In genomic region chr2:210225461-210225798, GRCh38 we compare ENCODE assay signal across 10 cellular contexts. TPM values are rescaled to one million over a fixed set of nuclear protein-coding genes. Genes with fewer than 3 reads are reported as not detected.
DNase-seq lines count a peak whose midpoint lies in the region; ATAC-seq, FAIRE-seq and TF ChIP-seq lines count a peak whose summit lies in the region.
"Had no signal": no experiment of that assay in that cellular context is flagged by ENCODE, and none has a peak within 500 bp of the region (broad histone marks: within the 10 kb centered on the region; RNA-seq: fewer than 3 reads in every experiment).

No MANE protein-coding gene starts in this region.

- H3K36me3 ChIP-seq in astrocyte (ENCODE audit: insufficient read depth, low read length) = no peaks in the 10 kb centered on the region

- H3K27ac ChIP-seq in HL-60 (replicated peaks) (no peak overlapping the region), astrocyte (ENCODE audit: low read depth, low read length) (no peak overlapping the region)

- peak overlapping the region; percentile 46 for H3K4me3 ChIP-seq in HL-60 (replicated peaks; ENCODE audit: insufficient read depth, low read length)
- peak overlapping the region; percentile 69 for H3K4me3 ChIP-seq in astrocyte (ENCODE audit: insufficient read depth, low read depth, low read length)

- H3K27ac Mint-ChIP-seq in astrocyte (ENCODE audit: unreplicated experiment) = peak overlapping the region; percentile 95
- H3K27ac Mint-ChIP-seq in stimulated activated effector memory CD8-positive, alpha-beta T cell treated with anti-CD3 and anti-CD28 coated beads, Interleukin-12 subunit alpha, Interleukin-12 subunit beta, amount 100 ng/mL, for 72 hours = no peak overlapping the region
- H3K27ac Mint-ChIP-seq in activated T-helper 1 cell treated with anti-CD3 and anti-CD28 coated beads, Interleukin-12 subunit alpha, Interleukin-12 subunit beta, Interleukin-2, Interleukin-4 antibody, amounts not matched to agents 30 ng/mL and 10 ng/mL and 1 ng/mL, durations not matched to agents 14 hours and 24 hours and 36 hours = no peak overlapping the region
- H3K27ac Mint-ChIP-seq: natural killer cell treated with Interleukin-12 subunit alpha and Interleukin-12 subunit beta and Interleukin-15 and Interleukin-18, amount 100 ng/mL, for 72 hours had no signal

- peaks cover 9% of the 10 kb centered on the region for H3K27me3 Mint-ChIP-seq in astrocyte (ENCODE audit: low read depth, unreplicated experiment)
- peaks cover 55% of the 10 kb centered on the region for H3K27me3 Mint-ChIP-seq in activated T-helper 1 cell treated with anti-CD3 and anti-CD28 coated beads, Interleukin-12 subunit alpha, Interleukin-12 subunit beta, Interleukin-2, Interleukin-4 antibody, amounts not matched to agents 30 ng/mL and 10 ng/mL and 1 ng/mL, durations not matched to agents 14 hours and 24 hours and 36 hours (ENCODE audit: insufficient read depth)

- H3K27me3 ChIP-seq in HL-60 (ENCODE audit: insufficient read depth, poor library complexity, severe bottlenecking) (peaks cover 36% of the 10 kb centered on the region), astrocyte (ENCODE audit: insufficient read depth, low read length) (no peaks in the 10 kb centered on the region)

- no peaks in the 10 kb centered on the region for H3K36me3 Mint-ChIP-seq in astrocyte (ENCODE audit: low read depth, unreplicated experiment)
- no peaks in the 10 kb centered on the region for H3K36me3 Mint-ChIP-seq in stimulated activated effector memory CD8-positive, alpha-beta T cell treated with anti-CD3 and anti-CD28 coated beads, Interleukin-12 subunit alpha, Interleukin-12 subunit beta, amount 100 ng/mL, for 72 hours
- H3K36me3 Mint-ChIP-seq in activated T-helper 1 cell treated with anti-CD3 and anti-CD28 coated beads, Interleukin-12 subunit alpha, Interleukin-12 subunit beta, Interleukin-2, Interleukin-4 antibody, amounts not matched to agents 30 ng/mL and 10 ng/mL and 1 ng/mL, durations not matched to agents 14 hours and 24 hours and 36 hours (ENCODE audit: low read depth) = peaks cover 2% of the 10 kb centered on the region
- H3K36me3 Mint-ChIP-seq: natural killer cell treated with Interleukin-12 subunit alpha and Interleukin-12 subunit beta and Interleukin-15 and Interleukin-18, amount 100 ng/mL, for 72 hours had no signal

- no peak for ATAC-seq in stimulated activated effector memory CD8-positive, alpha-beta T cell treated with anti-CD3 and anti-CD28 coated beads, Interleukin-12 subunit alpha, Interleukin-12 subunit beta, amount 100 ng/mL, for 72 hours

- H3K4me3 Mint-ChIP-seq in astrocyte (ENCODE audit: unreplicated experiment) = peak overlapping the region; percentile 75
- peak overlapping the region; percentile 39 for H3K4me3 Mint-ChIP-seq in stimulated activated effector memory CD8-positive, alpha-beta T cell treated with anti-CD3 and anti-CD28 coated beads, Interleukin-12 subunit alpha, Interleukin-12 subunit beta, amount 100 ng/mL, for 72 hours
- no peak overlapping the region for H3K4me3 Mint-ChIP-seq in activated T-helper 1 cell treated with anti-CD3 and anti-CD28 coated beads, Interleukin-12 subunit alpha, Interleukin-12 subunit beta, Interleukin-2, Interleukin-4 antibody, amounts not matched to agents 30 ng/mL and 10 ng/mL and 1 ng/mL, durations not matched to agents 14 hours and 24 hours and 36 hours
- H3K4me3 Mint-ChIP-seq: natural killer cell treated with Interleukin-12 subunit alpha and Interleukin-12 subunit beta and Interleukin-15 and Interleukin-18, amount 100 ng/mL, for 72 hours had no signal

- no peak for FAIRE-seq in astrocyte (lab: Jason Lieb, UNC)
- FAIRE-seq: urothelium cell line had no signal

- peak overlapping the region; percentile 86 for H2AFZ ChIP-seq in astrocyte (ENCODE audit: low read depth, low read length)

- H3K4me1 ChIP-seq in astrocyte (ENCODE audit: insufficient read depth, low read length) = no peaks in the 10 kb centered on the region

- intact Hi-C loops in activated T-helper 1 cell treated with anti-CD3 and anti-CD28 coated beads, Interleukin-12 subunit alpha, Interleukin-12 subunit beta, Interleukin-2, Interleukin-4 antibody, amounts not matched to agents 30 ng/mL and 10 ng/mL and 1 ng/mL, durations not matched to agents 14 hours and 24 hours and 36 hours (cut with micrococcal nuclease) = no loop called here

- H3K9me3 ChIP-seq in astrocyte (ENCODE audit: insufficient read depth, low read depth, low read length) = no peaks in the 10 kb centered on the region

- peak overlapping the region; percentile 31 for H3K9ac ChIP-seq in astrocyte (ENCODE audit: low read length)

- H3K9me3 Mint-ChIP-seq in astrocyte (ENCODE audit: unreplicated experiment) = peaks cover 2% of the 10 kb centered on the region
- no peaks in the 10 kb centered on the region for H3K9me3 Mint-ChIP-seq in stimulated activated effector memory CD8-positive, alpha-beta T cell treated with anti-CD3 and anti-CD28 coated beads, Interleukin-12 subunit alpha, Interleukin-12 subunit beta, amount 100 ng/mL, for 72 hours
- H3K9me3 Mint-ChIP-seq in activated T-helper 1 cell treated with anti-CD3 and anti-CD28 coated beads, Interleukin-12 subunit alpha, Interleukin-12 subunit beta, Interleukin-2, Interleukin-4 antibody, amounts not matched to agents 30 ng/mL and 10 ng/mL and 1 ng/mL, durations not matched to agents 14 hours and 24 hours and 36 hours = no peaks in the 10 kb centered on the region
- H3K9me3 Mint-ChIP-seq: natural killer cell treated with Interleukin-12 subunit alpha and Interleukin-12 subunit beta and Interleukin-15 and Interleukin-18, amount 100 ng/mL, for 72 hours had no signal

- H3K4me1 Mint-ChIP-seq in astrocyte (ENCODE audit: low read depth, unreplicated experiment) = peaks cover 13% of the 10 kb centered on the region
- H3K4me1 Mint-ChIP-seq in stimulated activated effector memory CD8-positive, alpha-beta T cell treated with anti-CD3 and anti-CD28 coated beads, Interleukin-12 subunit alpha, Interleukin-12 subunit beta, amount 100 ng/mL, for 72 hours = peaks cover 5% of the 10 kb centered on the region
- H3K4me1 Mint-ChIP-seq in activated T-helper 1 cell treated with anti-CD3 and anti-CD28 coated beads, Interleukin-12 subunit alpha, Interleukin-12 subunit beta, Interleukin-2, Interleukin-4 antibody, amounts not matched to agents 30 ng/mL and 10 ng/mL and 1 ng/mL, durations not matched to agents 14 hours and 24 hours and 36 hours (ENCODE audit: low read depth) = peaks cover 6% of the 10 kb centered on the region

- TF ChIP-seq CTCF in HL-60 (IDR thresholded peaks at IDR 0.05; ENCODE audit: insufficient read depth, low read length) = no peak
- no peak for TF ChIP-seq CTCF in astrocyte (IDR thresholded peaks at IDR 0.05; ENCODE audit: insufficient read depth, low read depth, low read length)
- no peak for TF ChIP-seq CTCF in GM10266 (IDR thresholded peaks at IDR 0.05; ENCODE audit: control insufficient read depth, insufficient read depth, low read depth, missing control alignments)

- no peaks in the 10 kb centered on the region for H3K79me2 ChIP-seq in astrocyte (ENCODE audit: insufficient read depth, low read length)

- H4K20me1 ChIP-seq in astrocyte (ENCODE audit: insufficient read depth, low read length) = no peaks in the 10 kb centered on the region

- no peak for DNase-seq in HL-60 (ENCODE audit: low read depth in 1 of 2, low spot score in 1 of 2)
- no peak for DNase-seq in astrocyte (ENCODE audit: low read depth)
- peak; percentile 28 for DNase-seq in iris pigment epithelial cell (ENCODE audit: low read depth)
- no peak for DNase-seq in stimulated activated effector memory CD8-positive, alpha-beta T cell treated with anti-CD3 and anti-CD28 coated beads, Interleukin-12 subunit alpha, Interleukin-12 subunit beta, amount 100 ng/mL, for 72 hours (ENCODE audit: low spot score in 2 of 2)
- DNase-seq in GM10266 (ENCODE audit: extremely low spot score) = no peak
- DNase-seq in Kasumi-1 (lab: John Stamatoyannopoulos, UW) = no peak
- DNase-seq in activated T-helper 1 cell treated with anti-CD3 and anti-CD28 coated beads, Interleukin-12 subunit alpha, Interleukin-12 subunit beta, Interleukin-2, Interleukin-4 antibody, amounts not matched to agents 30 ng/mL and 10 ng/mL and 1 ng/mL, durations not matched to agents 14 hours and 24 hours and 36 hours (ENCODE audit: low spot score) = no peak
- DNase-seq: SHP77 treated with DMSO at 0.1 percent for 48 hours had no signal

- H3K4me2 ChIP-seq in astrocyte (ENCODE audit: low read length) = peak overlapping the region; percentile 92

RNA-seq across cellular contexts. Expression of gene ACADL, which starts 0.2 kb away (rescaled TPM):
- total RNA-seq in astrocyte = 1.9 and 2.3 TPM in 2 replicates
- not detected in 2 replicates for total RNA-seq in activated T-helper 1 cell treated with anti-CD3 and anti-CD28 coated beads, Interleukin-12 subunit alpha, Interleukin-12 subunit beta, Interleukin-2, Interleukin-4 antibody, amounts not matched to agents 30 ng/mL and 10 ng/mL and 1 ng/mL, durations not matched to agents 14 hours and 24 hours and 36 hours
- total RNA-seq: natural killer cell treated with Interleukin-12 subunit alpha and Interleukin-12 subunit beta and Interleukin-15 and Interleukin-18, amount 100 ng/mL, for 72 hours had no signal

RNA-seq across cellular contexts. Expression of gene KANSL1L, which starts 54.2 kb away (rescaled TPM):
- total RNA-seq in astrocyte = 7.5 and 8.7 TPM in 2 replicates
- 3.0 and 3.6 TPM in 2 replicates for total RNA-seq in activated T-helper 1 cell treated with anti-CD3 and anti-CD28 coated beads, Interleukin-12 subunit alpha, Interleukin-12 subunit beta, Interleukin-2, Interleukin-4 antibody, amounts not matched to agents 30 ng/mL and 10 ng/mL and 1 ng/mL, durations not matched to agents 14 hours and 24 hours and 36 hours
